ENCODE assay signal across 15 cellular contexts in genomic region chr13:95234242-95234641, GRCh38.
A peak's percentile ranks its signal among the peaks of the same experiment; 100 is the strongest.
DNase-seq lines count a peak whose midpoint lies in the region; ATAC-seq and TF ChIP-seq lines count a peak whose summit lies in the region.
"Had no signal": no experiment of that assay in that cellular context is flagged by ENCODE, and none has a peak within 500 bp of the region (broad histone marks: within the 10 kb centered on the region; RNA-seq: fewer than 3 reads in every experiment).

No MANE protein-coding gene starts in this region.

- H3K27me3 ChIP-seq in MG63, result no peaks in the 10 kb centered on the region
- H3K27me3 ChIP-seq: sigmoid colon had no signal

- ATAC-seq in GM19372 (IDR thresholded peaks at IDR 0.05; ENCODE audit: low read depth, unreplicated experiment) (peak; percentile 69), HG02642 (IDR thresholded peaks at IDR 0.05; ENCODE audit: poor library complexity, unreplicated experiment) (peak; percentile 73), HG03457 (IDR thresholded peaks at IDR 0.05; ENCODE audit: unreplicated experiment) (peak; percentile 70)
- ATAC-seq: A549, natural killer cell had no signal

- no peak overlapping the region for H3K4me3 ChIP-seq in GM12865 (ENCODE audit: low read depth, low read length)
- H3K4me3 ChIP-seq in MG63, result no peak overlapping the region
- H3K4me3 ChIP-seq: A549, sigmoid colon had no signal

- no peaks in the 10 kb centered on the region for H3K9me3 ChIP-seq in MG63
- H3K9me3 ChIP-seq: A549, sigmoid colon had no signal

- TF ChIP-seq CTCF in GM12865 (IDR thresholded peaks at IDR 0.05; ENCODE audit: insufficient read depth, low read depth, low read length, missing control alignments), result no peak

- peaks cover 3% of the 10 kb centered on the region for H3K36me3 ChIP-seq in MG63

- DNase-seq in GM12865 (ENCODE audit: low read depth) (peak; percentile 40), NCI-H748 (lab: John Stamatoyannopoulos, UW; ENCODE audit: unreplicated experiment) (no peak), C1 segment of cervical spinal cord (lab: John Stamatoyannopoulos, UW) (no peak), MG63 (no peak)
- DNase-seq in activated naive CD4-positive, alpha-beta T cell treated with anti-CD3 and anti-CD28 coated beads, Interleukin-2, amount 50 U/mL, for 16 hours, result no peak
- DNase-seq: activated CD4-positive, CD25-positive, alpha-beta regulatory T cell; activated T-cell treated with anti-CD3 and anti-CD28 coated beads, Interleukin-2, amount 50 U/mL, for 48 hours; effector CD8-positive, alpha-beta T cell; natural killer cell; NCI-H446 treated with DMSO at 0.1 percent for 48 hours; sigmoid colon had no signal
